ENCODE assay signal across 20 cellular contexts in the genomic region with DNA sequence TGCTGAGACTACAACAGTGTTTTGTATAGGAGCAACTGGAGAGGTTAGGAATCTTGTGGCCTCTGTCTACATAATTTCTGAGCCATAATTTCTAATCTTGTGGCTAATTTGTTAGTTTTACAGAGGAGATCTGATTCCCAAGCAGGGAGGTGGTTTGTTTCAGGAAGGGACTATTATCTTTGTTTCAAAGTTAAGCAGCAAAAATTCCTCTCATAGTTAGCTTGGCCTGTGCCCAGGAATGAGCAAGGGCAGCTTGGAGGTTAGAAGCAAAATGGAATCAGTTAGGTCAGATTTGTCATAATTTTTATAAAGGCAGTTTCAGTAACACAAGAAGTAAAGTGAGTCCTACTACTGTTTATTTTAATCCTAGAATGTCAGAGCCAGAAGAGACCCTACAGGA. TPM values are rescaled to one million over a fixed set of nuclear protein-coding genes. Genes with fewer than 3 reads are reported as not detected.
"Had no signal": no experiment of that assay in that cellular context is flagged by ENCODE, and none has a peak within 500 bp of the region (broad histone marks: within the 10 kb centered on the region; RNA-seq: fewer than 3 reads in every experiment).

No MANE protein-coding gene starts in this region.

- H3K4me3 ChIP-seq: skin epidermis, stomach, thyroid gland had no signal

- FAIRE-seq: urothelium cell line had no signal

- H3K9me3 Mint-ChIP-seq: activated naive CD8-positive, alpha-beta T cell treated with anti-CD3 and anti-CD28 coated beads for 36 hours; activated T-cell treated with anti-CD3 and anti-CD28 coated beads, Interleukin-2, amount 50 U/mL, for 4 hours; dendritic cell treated with granulocyte-macrophage colony-stimulating factor and Interleukin-4, amounts not matched to agents 40 ng/mL and 50 ng/mL, for 4 days; effector memory CD8-positive, alpha-beta T cell; T-cell had no signal

- H3K27me3 Mint-ChIP-seq: activated CD8-positive, alpha-beta memory T cell treated with anti-CD3 and anti-CD28 coated beads, Interleukin-2, amount 10 ng/mL, durations not matched to agents 7 days and 5 days; activated naive CD8-positive, alpha-beta T cell treated with anti-CD3 and anti-CD28 coated beads for 36 hours; effector memory CD8-positive, alpha-beta T cell; T-cell had no signal

- H3K36me3 Mint-ChIP-seq: activated naive CD8-positive, alpha-beta T cell treated with anti-CD3 and anti-CD28 coated beads for 36 hours; T-cell had no signal

- H3K27ac ChIP-seq: skin epidermis, stomach, thyroid gland had no signal

- H3K27ac Mint-ChIP-seq: activated CD8-positive, alpha-beta memory T cell treated with anti-CD3 and anti-CD28 coated beads, Interleukin-2, amount 10 ng/mL, durations not matched to agents 7 days and 5 days; activated naive CD8-positive, alpha-beta T cell treated with anti-CD3 and anti-CD28 coated beads for 36 hours; dendritic cell treated with granulocyte-macrophage colony-stimulating factor and Interleukin-4, amounts not matched to agents 40 ng/mL and 50 ng/mL, for 4 days; effector memory CD8-positive, alpha-beta T cell; T-cell had no signal

- H3K36me3 ChIP-seq: stomach, thyroid gland had no signal

- ATAC-seq: activated CD8-positive, alpha-beta memory T cell treated with anti-CD3 and anti-CD28 coated beads, Interleukin-2, amount 10 ng/mL, durations not matched to agents 7 days and 5 days; activated T-cell treated with anti-CD3 and anti-CD28 coated beads, Interleukin-2, amount 50 U/mL, for 4 hours; effector memory CD8-positive, alpha-beta T cell; T-cell had no signal

- DNase-seq: activated CD4-positive, alpha-beta T cell treated with anti-CD3 and anti-CD28 coated beads for 1 hour; activated CD4-positive, alpha-beta T cell treated with anti-CD3 and anti-CD28 coated beads, Interleukin-2, amount 50 U/mL, for 48 hours; activated CD8-positive, alpha-beta memory T cell treated with anti-CD3 and anti-CD28 coated beads, Interleukin-2, amount 10 ng/mL, durations not matched to agents 7 days and 5 days; activated gamma-delta T cell treated with Interleukin-2 at 50 U/mL for 16 hours; activated naive CD8-positive, alpha-beta T cell treated with anti-CD3 and anti-CD28 coated beads for 36 hours; activated T-cell treated with anti-CD3 and anti-CD28 coated beads, Interleukin-2, amount 50 U/mL, for 4 hours; effector memory CD8-positive, alpha-beta T cell; glutamatergic neuron; left ventricle myocardium superior; mesendoderm; stomach; T-cell; T1000; thyroid gland had no signal

- H3K4me3 Mint-ChIP-seq: activated CD8-positive, alpha-beta memory T cell treated with anti-CD3 and anti-CD28 coated beads, Interleukin-2, amount 10 ng/mL, durations not matched to agents 7 days and 5 days; activated naive CD8-positive, alpha-beta T cell treated with anti-CD3 and anti-CD28 coated beads for 36 hours; activated T-cell treated with anti-CD3 and anti-CD28 coated beads, Interleukin-2, amount 50 U/mL, for 4 hours; dendritic cell treated with granulocyte-macrophage colony-stimulating factor and Interleukin-4, amounts not matched to agents 40 ng/mL and 50 ng/mL, for 4 days; effector memory CD8-positive, alpha-beta T cell; T-cell had no signal

- H3K27me3 ChIP-seq: thyroid gland had no signal

- H3K9me3 ChIP-seq: stomach, thyroid gland had no signal

RNA-seq across cellular contexts. Expression of gene RDM1, which starts 2.0 kb away (rescaled TPM):
- total RNA-seq: activated T-cell treated with anti-CD3 and anti-CD28 coated beads, Interleukin-2, amount 50 U/mL, for 4 hours; cardiac septum; left ventricle myocardium superior had no signal
- polyA plus RNA-seq: neural cell had no signal

RNA-seq across cellular contexts. Expression of gene LYZL6, which starts 10.9 kb away (rescaled TPM):
- total RNA-seq: activated CD8-positive, alpha-beta memory T cell treated with anti-CD3 and anti-CD28 coated beads, Interleukin-2, amount 10 ng/mL, durations not matched to agents 7 days and 5 days; activated naive CD8-positive, alpha-beta T cell treated with anti-CD3 and anti-CD28 coated beads for 36 hours; activated T-cell treated with anti-CD3 and anti-CD28 coated beads, Interleukin-2, amount 50 U/mL, for 4 hours; cardiac septum; epithelial cell of proximal tubule; left ventricle myocardium superior; stomach; T-cell; thyroid gland had no signal
- polyA plus RNA-seq: neural cell, stomach had no signal

RNA-seq across cellular contexts. Expression of gene CCL16, which starts 48.7 kb away (rescaled TPM):
- total RNA-seq: activated CD8-positive, alpha-beta memory T cell treated with anti-CD3 and anti-CD28 coated beads, Interleukin-2, amount 10 ng/mL, durations not matched to agents 7 days and 5 days; activated naive CD8-positive, alpha-beta T cell treated with anti-CD3 and anti-CD28 coated beads for 36 hours; activated T-cell treated with anti-CD3 and anti-CD28 coated beads, Interleukin-2, amount 50 U/mL, for 4 hours; cardiac septum; epithelial cell of proximal tubule; left ventricle myocardium superior; T-cell had no signal
- polyA plus RNA-seq: neural cell had no signal

RNA-seq across cellular contexts. Expression of gene CCL5, which starts 52.4 kb away (rescaled TPM):
- total RNA-seq: epithelial cell of proximal tubule had no signal
- polyA plus RNA-seq: neural cell had no signal

RNA-seq across cellular contexts. Expression of gene CCL14, which starts 54.0 kb away (rescaled TPM):
- total RNA-seq: activated CD8-positive, alpha-beta memory T cell treated with anti-CD3 and anti-CD28 coated beads, Interleukin-2, amount 10 ng/mL, durations not matched to agents 7 days and 5 days; activated naive CD8-positive, alpha-beta T cell treated with anti-CD3 and anti-CD28 coated beads for 36 hours; activated T-cell treated with anti-CD3 and anti-CD28 coated beads, Interleukin-2, amount 50 U/mL, for 4 hours; epithelial cell of proximal tubule; T-cell had no signal
- polyA plus RNA-seq: neural cell had no signal
